In the genomic region with DNA sequence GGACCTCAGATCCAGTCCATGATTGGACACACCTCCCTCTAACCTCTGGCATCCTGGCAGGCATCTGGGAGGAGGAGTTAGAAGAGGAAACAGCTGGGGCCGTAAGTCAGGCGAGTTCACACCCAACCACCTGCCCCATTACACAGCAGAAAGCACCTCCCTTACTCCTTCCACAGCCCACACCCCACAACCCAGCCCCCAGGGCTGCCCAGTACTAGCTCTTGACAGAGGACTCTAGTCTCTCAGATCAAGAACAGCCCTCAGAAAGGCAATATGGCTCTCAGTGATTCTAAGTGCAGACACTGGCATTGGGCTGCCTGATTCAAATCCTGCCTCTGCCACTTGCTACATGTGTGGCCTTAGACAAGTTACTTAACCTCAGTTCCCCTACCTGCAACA, we compare ENCODE assay signal across 7 cellular contexts. TPM values are rescaled to one million over a fixed set of nuclear protein-coding genes. Genes with fewer than 3 reads are reported as not detected.
DNase-seq lines count a peak whose midpoint lies in the region; ATAC-seq and TF ChIP-seq lines count a peak whose summit lies in the region.

No MANE protein-coding gene starts in this region.

- no peaks in the 10 kb centered on the region for H3K27me3 Mint-ChIP-seq in activated CD8-positive, alpha-beta T cell treated with anti-CD3 and anti-CD28 coated beads for 36 hours
- no peaks in the 10 kb centered on the region for H3K27me3 Mint-ChIP-seq in neural progenitor cell (ENCODE audit: insufficient read depth, low read depth)
- peaks cover 4 to 11% of the 10 kb centered on the region in 2 donors for H3K27me3 Mint-ChIP-seq in CD4-positive, alpha-beta memory T cell

- no peaks in the 10 kb centered on the region for H3K9me2 ChIP-seq in hepatocyte (replicated peaks; ENCODE audit: insufficient read depth)

- H3K27ac ChIP-seq in neural progenitor cell (no peak overlapping the region), hepatocyte (no peak overlapping the region)
- H3K27ac ChIP-seq in CD4-positive, alpha-beta memory T cell (ENCODE audit: low read depth, low read length) = no peak overlapping the region

- CTCF ChIA-PET in activated CD8-positive, alpha-beta T cell treated with anti-CD3 and anti-CD28 coated beads for 36 hours (lab: Charles Lee) = interaction anchor here (1.6 kb wide), 1 partner anchor 429 kb away, joined by 3 read pairs; no protein-coding TSS in a partner anchor
- CTCF ChIA-PET in CD4-positive, alpha-beta memory T cell (lab: Charles Lee; ENCODE audit: partially characterized antibody) = no interaction called here

- no peak overlapping the region for H3K27ac Mint-ChIP-seq in activated CD8-positive, alpha-beta T cell treated with anti-CD3 and anti-CD28 coated beads for 36 hours
- peak overlapping the region; percentile 31 for H3K27ac Mint-ChIP-seq in neural progenitor cell
- H3K27ac Mint-ChIP-seq in CD4-positive, alpha-beta memory T cell = no peak overlapping the region

- peaks cover 8% of the 10 kb centered on the region for H3K4me1 ChIP-seq in neural progenitor cell
- peaks cover 13% of the 10 kb centered on the region for H3K4me1 ChIP-seq in hepatocyte (ENCODE audit: insufficient read depth)
- no peaks in the 10 kb centered on the region for H3K4me1 ChIP-seq in CD4-positive, alpha-beta memory T cell (ENCODE audit: insufficient read depth, low read length)

- H3K27me3 ChIP-seq in neural progenitor cell (no peaks in the 10 kb centered on the region), hepatocyte (no peaks in the 10 kb centered on the region)
- H3K27me3 ChIP-seq in CD4-positive, alpha-beta memory T cell (ENCODE audit: insufficient read depth, low read length) = no peaks in the 10 kb centered on the region

- ATAC-seq in GM18867 (IDR thresholded peaks at IDR 0.05; ENCODE audit: unreplicated experiment) (peak; percentile 64), HG02981 (IDR thresholded peaks at IDR 0.05; ENCODE audit: unreplicated experiment) (peak; percentile 60)
- peak; percentile 62 for ATAC-seq in activated CD8-positive, alpha-beta T cell treated with anti-CD3 and anti-CD28 coated beads for 36 hours

- no peaks in the 10 kb centered on the region for H3K79me2 ChIP-seq in neural progenitor cell (ENCODE audit: low read depth)
- peaks cover 11% of the 10 kb centered on the region for H3K79me2 ChIP-seq in hepatocyte

- no peak overlapping the region for H3K4me2 ChIP-seq in neural progenitor cell
- no peak overlapping the region for H3K4me2 ChIP-seq in hepatocyte

- TF ChIP-seq CTCF in activated CD8-positive, alpha-beta T cell treated with anti-CD3 and anti-CD28 coated beads for 36 hours (IDR thresholded peaks at IDR 0.05) = no peak
- no peak for TF ChIP-seq CTCF in neural progenitor cell (IDR thresholded peaks at IDR 0.05)
- TF ChIP-seq CTCF in hepatocyte (IDR thresholded peaks at IDR 0.05; ENCODE audit: poor library complexity) = no peak

- H3F3A ChIP-seq in neural progenitor cell (ENCODE audit: low read depth) = no peaks in the 10 kb centered on the region

- POLR2A ChIA-PET in activated CD8-positive, alpha-beta T cell treated with anti-CD3 and anti-CD28 coated beads for 36 hours (lab: Charles Lee) = no interaction called here
- POLR2A ChIA-PET in CD4-positive, alpha-beta memory T cell (lab: Charles Lee; ENCODE audit: partially characterized antibody) = no interaction called here

- intact Hi-C loops in activated CD8-positive, alpha-beta T cell treated with anti-CD3 and anti-CD28 coated beads for 36 hours (cut with micrococcal nuclease) = no loop called here
- intact Hi-C loops in CD4-positive, alpha-beta memory T cell (cut with micrococcal nuclease) = no loop called here

- DNase-seq in activated CD8-positive, alpha-beta T cell treated with anti-CD3 and anti-CD28 coated beads for 36 hours = peak; percentile 16
- no peak for DNase-seq in neural progenitor cell (ENCODE audit: low spot score)
- no peak for DNase-seq in hepatocyte (ENCODE audit: low spot score)
- no peak for DNase-seq in CD4-positive, alpha-beta memory T cell
- no peak for DNase-seq in anterior cingulate cortex (lab: John Stamatoyannopoulos, UW)

- no peak overlapping the region for H3K4me3 Mint-ChIP-seq in activated CD8-positive, alpha-beta T cell treated with anti-CD3 and anti-CD28 coated beads for 36 hours
- H3K4me3 Mint-ChIP-seq in neural progenitor cell = no peak overlapping the region
- H3K4me3 Mint-ChIP-seq in CD4-positive, alpha-beta memory T cell = no peak overlapping the region

- H4K20me1 ChIP-seq in neural progenitor cell (ENCODE audit: low read depth) (no peaks in the 10 kb centered on the region), hepatocyte (ENCODE audit: insufficient read depth, poor library complexity, severe bottlenecking) (no peaks in the 10 kb centered on the region)

- H3K36me3 Mint-ChIP-seq in activated CD8-positive, alpha-beta T cell treated with anti-CD3 and anti-CD28 coated beads for 36 hours (ENCODE audit: low read depth) = no peaks in the 10 kb centered on the region
- no peaks in the 10 kb centered on the region for H3K36me3 Mint-ChIP-seq in neural progenitor cell
- H3K36me3 Mint-ChIP-seq in CD4-positive, alpha-beta memory T cell = no peaks in the 10 kb centered on the region

- no peaks in the 10 kb centered on the region for H3K9me3 ChIP-seq in neural progenitor cell (ENCODE audit: low read depth)
- no peaks in the 10 kb centered on the region for H3K9me3 ChIP-seq in hepatocyte (ENCODE audit: low read depth)
- H3K9me3 ChIP-seq in CD4-positive, alpha-beta memory T cell (ENCODE audit: control insufficient read depth in 1 of 2, low read length in 2 of 2) = no peaks in the 10 kb centered on the region

- no peaks in the 10 kb centered on the region for H3K9me3 Mint-ChIP-seq in activated CD8-positive, alpha-beta T cell treated with anti-CD3 and anti-CD28 coated beads for 36 hours
- no peaks in the 10 kb centered on the region for H3K9me3 Mint-ChIP-seq in neural progenitor cell
- H3K9me3 Mint-ChIP-seq in CD4-positive, alpha-beta memory T cell = no peaks in the 10 kb centered on the region

- no peak overlapping the region for H3K9ac ChIP-seq in neural progenitor cell

- H3K4me1 Mint-ChIP-seq in activated CD8-positive, alpha-beta T cell treated with anti-CD3 and anti-CD28 coated beads for 36 hours (ENCODE audit: low read depth) = peaks cover 15% of the 10 kb centered on the region
- H3K4me1 Mint-ChIP-seq in neural progenitor cell = peaks cover 20% of the 10 kb centered on the region
- peaks cover 0 to 6% (median 2%) of the 10 kb centered on the region in 4 donors for H3K4me1 Mint-ChIP-seq in CD4-positive, alpha-beta memory T cell

- H3K36me3 ChIP-seq in neural progenitor cell (no peaks in the 10 kb centered on the region), hepatocyte (replicated peaks; ENCODE audit: insufficient read depth, low read depth) (no peaks in the 10 kb centered on the region)
- no peaks in the 10 kb centered on the region for H3K36me3 ChIP-seq in CD4-positive, alpha-beta memory T cell (ENCODE audit: insufficient read depth, low read length)

- 47% methylated on average over 2 of the region's 2 CpGs for WGBS in hepatocyte (ENCODE audit: low lambda C conversion rate, missing lambda C conversion rate)

- H3K4me3 ChIP-seq in neural progenitor cell (no peak overlapping the region), hepatocyte (no peak overlapping the region)
- H3K4me3 ChIP-seq in CD4-positive, alpha-beta memory T cell (ENCODE audit: low read length in 2 of 2) = no peak overlapping the region

- H2AFZ ChIP-seq in neural progenitor cell (replicated peaks) = no peak overlapping the region
- H2AFZ ChIP-seq in hepatocyte = no peak overlapping the region

RNA-seq across cellular contexts. Expression of gene KCNMA1, which starts 34.1 kb away (rescaled TPM):
- total RNA-seq in activated CD8-positive, alpha-beta T cell treated with anti-CD3 and anti-CD28 coated beads for 36 hours = under 1 TPM in 1 of 2 experiments, not detected in 1; 0.18 TPM
- total RNA-seq in neural progenitor cell (ENCODE audit: low replicate concordance) (2.4 and 3.7 TPM in 2 replicates), hepatocyte (26.0 and 42.6 TPM in 2 replicates)
- polyA plus RNA-seq in hepatocyte = 69.1 and 73.3 TPM in 2 replicates
- total RNA-seq in CD4-positive, alpha-beta memory T cell = not detected
- under 1 TPM in 1 of 2 donors, not detected in 1; 0.26 TPM for polyA plus RNA-seq in CD4-positive, alpha-beta memory T cell
